Comparison of ENCODE assay signal across 9 cellular contexts in genomic region chr7:139767561-139767982, GRCh38. TPM values are rescaled to one million over a fixed set of nuclear protein-coding genes. Genes with fewer than 3 reads are reported as not detected.
DNase-seq lines count a peak whose midpoint lies in the region; ATAC-seq, FAIRE-seq and TF ChIP-seq lines count a peak whose summit lies in the region.
"Had no signal": no experiment of that assay in that cellular context is flagged by ENCODE, and none has a peak within 500 bp of the region (broad histone marks: within the 10 kb centered on the region; RNA-seq: fewer than 3 reads in every experiment).

No MANE protein-coding gene starts in this region.

- no peaks in the 10 kb centered on the region for H3K9me3 Mint-ChIP-seq in CD8-positive, alpha-beta T cell
- H3K9me3 Mint-ChIP-seq: neural crest cell had no signal

- peaks cover 33% of the 10 kb centered on the region for H3K4me1 ChIP-seq in CD8-positive, alpha-beta T cell (ENCODE audit: insufficient read depth, low read length)
- peaks cover 27% of the 10 kb centered on the region for H3K4me1 ChIP-seq in endothelial cell of umbilical vein (ENCODE audit: control insufficient read depth, extremely low read depth, insufficient read depth, low read length)

- peak; percentile 74 for ATAC-seq in CD8-positive, alpha-beta T cell
- ATAC-seq in GM19455 (IDR thresholded peaks at IDR 0.05; ENCODE audit: unreplicated experiment) (peak; percentile 89), HG03442 (IDR thresholded peaks at IDR 0.05; ENCODE audit: unreplicated experiment) (peak; percentile 73)

- H3K27me3 ChIP-seq in CD8-positive, alpha-beta T cell (ENCODE audit: insufficient read depth, low read length): no peaks in the 10 kb centered on the region
- H3K27me3 ChIP-seq in endothelial cell of umbilical vein (ENCODE audit: control insufficient read depth in 2 of 2, insufficient read depth in 2 of 2, low read length in 2 of 2): no peaks in the 10 kb centered on the region

- dilution Hi-C loops in endothelial cell of umbilical vein (cut with MboI; ENCODE audit: extremely low pct_ligation_motif_present, low sequenced_read_pairs): no loop called here

- H3K36me3 ChIP-seq in CD8-positive, alpha-beta T cell (ENCODE audit: insufficient read depth, low read length): no peaks in the 10 kb centered on the region
- peaks cover 2 to 4% of the 10 kb centered on the region in 2 experiments for H3K36me3 ChIP-seq in endothelial cell of umbilical vein (ENCODE audit: control insufficient read depth in 2 of 2, extremely low read depth in 1 of 2, insufficient read depth in 2 of 2, low read length in 2 of 2)

- FAIRE-seq in endothelial cell of umbilical vein (lab: Jason Lieb, UNC): no peak

- CTCF ChIA-PET in CD8-positive, alpha-beta T cell (lab: Charles Lee): interaction anchor here (1.0 to 2.8 kb wide), 4 partner anchors 9 to 121 kb away, joined by 3 to 14 read pairs (median 4); no protein-coding TSS in a partner anchor
- CTCF ChIA-PET in endothelial cell of umbilical vein (lab: Charles Lee): no interaction called here

- POLR2A ChIA-PET in CD8-positive, alpha-beta T cell (lab: Charles Lee): interaction anchor here (0.6 to 3.1 kb wide), 4 partner anchors 10 to 97 kb away, joined by 3 to 18 read pairs (median 7); partner anchors contain the start of gene HIPK2
- POLR2A ChIA-PET in endothelial cell of umbilical vein (lab: Charles Lee): no interaction called here

- peak overlapping the region; percentile 26 for H3K4me3 ChIP-seq in CD8-positive, alpha-beta T cell (ENCODE audit: low read depth, low read length)
- H3K4me3 ChIP-seq in endothelial cell of umbilical vein (replicated peaks in 1 of 3; ENCODE audit: insufficient read depth in 1 of 3, low read depth in 1 of 3, low read length in 3 of 3): no peak overlapping the region

- peak overlapping the region; percentile 59 for H3K4me3 Mint-ChIP-seq in CD8-positive, alpha-beta T cell
- H3K4me3 Mint-ChIP-seq: neural crest cell had no signal

- no peak for TF ChIP-seq POLR2A in endothelial cell of umbilical vein (IDR thresholded peaks at IDR 0.05; ENCODE audit: low read depth, low read length)

- H2AFZ ChIP-seq in endothelial cell of umbilical vein (ENCODE audit: low read depth, low read length): no peak overlapping the region

- peaks cover 86% of the 10 kb centered on the region for H3K4me1 Mint-ChIP-seq in CD8-positive, alpha-beta T cell (ENCODE audit: low read depth)

- no peaks in the 10 kb centered on the region for H3K9me3 ChIP-seq in CD8-positive, alpha-beta T cell (ENCODE audit: low read length)
- no peaks in the 10 kb centered on the region for H3K9me3 ChIP-seq in endothelial cell of umbilical vein (replicated peaks; ENCODE audit: control insufficient read depth, insufficient read depth, low read length)

- H3K27me3 Mint-ChIP-seq in CD8-positive, alpha-beta T cell (ENCODE audit: low read depth): no peaks in the 10 kb centered on the region

- no peak overlapping the region for H3K9ac ChIP-seq in endothelial cell of umbilical vein (replicated peaks; ENCODE audit: extremely low read depth, insufficient read depth, low read length)

- H4K20me1 ChIP-seq in endothelial cell of umbilical vein (replicated peaks; ENCODE audit: control insufficient read depth, extremely low read depth, insufficient read depth, low read length): no peaks in the 10 kb centered on the region

- peaks cover 98% of the 10 kb centered on the region for H3K79me2 ChIP-seq in endothelial cell of umbilical vein (ENCODE audit: control insufficient read depth, insufficient read depth, low read length)

- no TSS peak for BruUV-seq in endothelial cell of umbilical vein (replicated peaks; lab: Mats Ljungman, UMichigan)

- H3K27ac Mint-ChIP-seq in CD8-positive, alpha-beta T cell: peak overlapping the region; percentile 91

- no peak for TF ChIP-seq CTCF in CD8-positive, alpha-beta T cell (IDR thresholded peaks at IDR 0.05)
- TF ChIP-seq CTCF in endothelial cell of umbilical vein (IDR thresholded peaks at IDR 0.05; ENCODE audit: extremely low read depth in 1 of 2, insufficient read depth in 1 of 2, low read depth in 1 of 2, low read length in 2 of 2): no peak

- intact Hi-C loops in CD8-positive, alpha-beta T cell (cut with DNase I, micrococcal nuclease): loop anchor here in 1 of 2 experiments (1.0 kb wide), 1 partner anchor 9 kb away; no protein-coding TSS in a partner anchor
- intact Hi-C loops in endothelial cell of umbilical vein (cut with micrococcal nuclease): no loop called here

- H3K9me1 ChIP-seq in endothelial cell of umbilical vein (replicated peaks; ENCODE audit: control insufficient read depth, extremely low read depth, insufficient read depth, low read length): no peaks in the 10 kb centered on the region

- H3K4me2 ChIP-seq in endothelial cell of umbilical vein (ENCODE audit: insufficient read depth, low read length): no peak overlapping the region

- DNase-seq in CD8-positive, alpha-beta T cell: peak in 1 of 7 experiments; percentile 55
- DNase-seq in endothelial cell of umbilical vein (ENCODE audit: low read depth, low spot score): peak; percentile 38
- DNase-seq in activated gamma-delta T cell treated with Interleukin-2 at 50 U/mL for 16 hours: no peak
- no peak for DNase-seq in activated effector memory CD4-positive, alpha-beta T cell treated with Interleukin-2 at 50 U/mL for 16 hours
- no peak for DNase-seq in DMS79 (lab: John Stamatoyannopoulos, UW)
- DNase-seq in iPS-NIHi7 (ENCODE audit: extremely low spot score): no peak

- peaks cover 16% of the 10 kb centered on the region for H3K36me3 Mint-ChIP-seq in CD8-positive, alpha-beta T cell

- peak overlapping the region; percentile 59 for H3K27ac ChIP-seq in CD8-positive, alpha-beta T cell (ENCODE audit: low read depth, low read length)
- H3K27ac ChIP-seq in endothelial cell of umbilical vein (ENCODE audit: insufficient read depth, low read depth, low read length): no peak overlapping the region

TF ChIP-seq in endothelial cell of umbilical vein, 7 proteins besides CTCF, POLR2A, EP300 and RAD21:
- TF ChIP-seq EZH2 (IDR thresholded peaks at IDR 0.05; ENCODE audit: borderline replicate concordance, low read depth, low read length, severe bottlenecking): no peak
- no peak for TF ChIP-seq GATA2 (IDR thresholded peaks at IDR 0.05; ENCODE audit: insufficient read depth, insufficient read length, low read depth, low read length)

RNA-seq across cellular contexts. Expression of gene HIPK2, which starts 10.2 kb away (rescaled TPM):
- total RNA-seq in CD8-positive, alpha-beta T cell: 10 to 100 TPM; 19.8 to 21.3 TPM
- 40.3 and 43.8 TPM in 2 replicates for total RNA-seq in endothelial cell of umbilical vein
- 8.9 and 9.0 TPM in 2 replicates for polyA plus RNA-seq in endothelial cell of umbilical vein
- 12.7 and 15.0 TPM in 2 replicates for polyA plus RNA-seq in endothelial cell of umbilical vein (2011; cell fraction: cytosol; rRNA removed)
- polyA plus RNA-seq in endothelial cell of umbilical vein (2011; cell fraction: nucleus; rRNA removed): 23.5 and 25.3 TPM in 2 replicates
- 9.0 and 12.6 TPM in 2 replicates for polyA plus RNA-seq in endothelial cell of umbilical vein (2012)
- polyA minus RNA-seq in endothelial cell of umbilical vein: 28.5 and 31.7 TPM in 2 replicates
- polyA minus RNA-seq in endothelial cell of umbilical vein (2011; cell fraction: cytosol; rRNA and poly(A)+ RNA removed): 4.3 TPM
- polyA minus RNA-seq in endothelial cell of umbilical vein (2011; cell fraction: nucleus; rRNA and poly(A)+ RNA removed): 32.3 and 33.9 TPM in 2 replicates
